In the genomic region with DNA sequence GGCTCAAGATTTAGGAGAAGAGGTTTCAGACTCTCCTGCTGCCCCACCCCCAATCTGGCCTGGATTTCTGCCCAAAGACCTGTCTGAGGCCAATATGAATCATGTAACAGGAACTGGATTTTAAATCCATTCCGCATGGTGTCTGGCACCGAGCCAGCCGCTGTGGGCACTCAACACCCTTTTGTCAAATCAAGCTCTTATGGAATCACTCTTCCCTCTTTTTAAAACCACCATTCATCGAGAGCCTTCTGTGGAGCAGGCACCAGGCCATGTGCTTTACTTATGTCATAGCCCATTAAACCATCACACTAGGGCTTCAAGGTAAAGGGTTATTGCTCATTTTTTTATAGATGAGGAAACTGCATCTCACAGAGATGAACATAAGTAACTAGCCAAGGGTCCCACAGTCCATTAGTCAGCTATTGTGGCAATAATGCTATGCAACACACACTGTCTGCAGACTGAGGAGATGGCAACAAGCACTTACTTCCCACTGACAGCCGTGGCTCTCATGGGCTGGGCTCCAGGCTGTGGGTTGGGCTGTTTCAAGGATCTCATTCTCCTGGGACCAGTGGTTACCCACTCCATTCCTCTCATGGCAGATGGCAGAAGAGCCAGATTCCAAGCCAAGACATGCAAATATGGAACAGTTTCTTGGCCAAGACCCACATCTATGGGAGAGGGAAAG, we compare ENCODE assay signal across 10 cellular contexts.
DNase-seq lines count a peak whose midpoint lies in the region; ATAC-seq and TF ChIP-seq lines count a peak whose summit lies in the region.
"Had no signal": no experiment of that assay in that cellular context is flagged by ENCODE, and none has a peak within 500 bp of the region (broad histone marks: within the 10 kb centered on the region; RNA-seq: fewer than 3 reads in every experiment).

No MANE protein-coding gene starts in this region.

- H3K79me2 ChIP-seq in PC-3 (ENCODE audit: low read length), result no peaks in the 10 kb centered on the region

- H3K9me3 ChIP-seq in PC-3 (ENCODE audit: low read length), result no peaks in the 10 kb centered on the region

- no peaks in the 10 kb centered on the region for H3K27me3 ChIP-seq in PC-3 (ENCODE audit: low read length)

- H3K4me2 ChIP-seq in PC-3 (ENCODE audit: low read length), result 0 out of 2 replicates have a peak overlapping the region, but pooled peaks have one; percentile 6

- H3F3A ChIP-seq in PC-3 (ENCODE audit: low read length, unreplicated experiment), result no peaks in the 10 kb centered on the region

- H3K9me2 ChIP-seq in PC-3 (replicated peaks; ENCODE audit: low read length), result no peaks in the 10 kb centered on the region

- no peaks in the 10 kb centered on the region for H4K20me1 ChIP-seq in PC-3 (ENCODE audit: low read length)

- intact Hi-C loops in PC-3 (cut with micrococcal nuclease), result no loop called here

- BruUV-seq in PC-3 (replicated peaks; lab: Mats Ljungman, UMichigan), result no TSS peak

- H3K4me3 ChIP-seq in PC-3 (ENCODE audit: low read length), result no peak overlapping the region

- H3K9ac ChIP-seq in PC-3 (ENCODE audit: low read length), result no peak overlapping the region

- TF ChIP-seq CTCF in PC-3 (conservative IDR thresholded peaks at IDR 0.05; ENCODE audit: low read depth, low read length), result no peak

- CTCF ChIA-PET in PC-3 (lab: Charles Lee), result no interaction called here

- peak; percentile 50 for DNase-seq in DMS 273 treated with DMSO at 0.1 percent for 48 hours (lab: John Stamatoyannopoulos, UW)
- peak; percentile 70 for DNase-seq in NCI-H1092 (lab: John Stamatoyannopoulos, UW)
- peak; percentile 88 for DNase-seq in PC-3
- DNase-seq in fibroblast of peridontal ligament (ENCODE audit: extremely low read depth), result peak; percentile 88
- no peak for DNase-seq in NCI-H2227 (lab: John Stamatoyannopoulos, UW; ENCODE audit: unreplicated experiment)
- DNase-seq in activated CD8-positive, alpha-beta memory T cell treated with anti-CD3 and anti-CD28 coated beads, Interleukin-2, amount 50 U/mL, for 4 hours, result no peak
- DNase-seq in midbrain (lab: John Stamatoyannopoulos, UW), result no peak
- DNase-seq: activated effector memory CD4-positive, alpha-beta T cell treated with anti-CD3 and anti-CD28 coated beads, Interleukin-2, amount 50 U/mL, for 16 hours; central memory CD4-positive, alpha-beta T cell had no signal

- peaks cover 16% of the 10 kb centered on the region for H3K4me1 ChIP-seq in PC-3 (ENCODE audit: insufficient read depth, low read length)

- POLR2A ChIA-PET in PC-3 (lab: Charles Lee; ENCODE audit: unreplicated experiment), result interaction anchor here (0.7 kb wide), 1 partner anchor 33 kb away, joined by 6 read pairs; no protein-coding TSS in a partner anchor

- peak overlapping the region; percentile 48 for H3K27ac ChIP-seq in PC-3 (ENCODE audit: low read length)

- H3K36me3 ChIP-seq in PC-3 (ENCODE audit: low read depth, low read length), result no peaks in the 10 kb centered on the region

- no peak overlapping the region for H2AFZ ChIP-seq in PC-3 (ENCODE audit: low read length)

- ATAC-seq in PC-3 (peak; percentile 55), GM21381 (IDR thresholded peaks at IDR 0.05; ENCODE audit: unreplicated experiment) (no peak)

Comparison
In these comparisons a context has a peak if more than half of its experiments do, and no peak if none do; other contexts are left out.
1. DNase-seq: peak in DMS 273 treated with DMSO at 0.1 percent for 48 hours (single experiment), NCI-H1092 (single experiment), PC-3 (single experiment) and fibroblast of peridontal ligament (single experiment); none in NCI-H2227 (single experiment), activated CD8-positive, alpha-beta memory T cell treated with anti-CD3 and anti-CD28 coated beads, Interleukin-2, amount 50 U/mL, for 4 hours (single experiment) and midbrain (single experiment).